ENCODE assay signal across 9 cellular contexts in the genomic region with DNA sequence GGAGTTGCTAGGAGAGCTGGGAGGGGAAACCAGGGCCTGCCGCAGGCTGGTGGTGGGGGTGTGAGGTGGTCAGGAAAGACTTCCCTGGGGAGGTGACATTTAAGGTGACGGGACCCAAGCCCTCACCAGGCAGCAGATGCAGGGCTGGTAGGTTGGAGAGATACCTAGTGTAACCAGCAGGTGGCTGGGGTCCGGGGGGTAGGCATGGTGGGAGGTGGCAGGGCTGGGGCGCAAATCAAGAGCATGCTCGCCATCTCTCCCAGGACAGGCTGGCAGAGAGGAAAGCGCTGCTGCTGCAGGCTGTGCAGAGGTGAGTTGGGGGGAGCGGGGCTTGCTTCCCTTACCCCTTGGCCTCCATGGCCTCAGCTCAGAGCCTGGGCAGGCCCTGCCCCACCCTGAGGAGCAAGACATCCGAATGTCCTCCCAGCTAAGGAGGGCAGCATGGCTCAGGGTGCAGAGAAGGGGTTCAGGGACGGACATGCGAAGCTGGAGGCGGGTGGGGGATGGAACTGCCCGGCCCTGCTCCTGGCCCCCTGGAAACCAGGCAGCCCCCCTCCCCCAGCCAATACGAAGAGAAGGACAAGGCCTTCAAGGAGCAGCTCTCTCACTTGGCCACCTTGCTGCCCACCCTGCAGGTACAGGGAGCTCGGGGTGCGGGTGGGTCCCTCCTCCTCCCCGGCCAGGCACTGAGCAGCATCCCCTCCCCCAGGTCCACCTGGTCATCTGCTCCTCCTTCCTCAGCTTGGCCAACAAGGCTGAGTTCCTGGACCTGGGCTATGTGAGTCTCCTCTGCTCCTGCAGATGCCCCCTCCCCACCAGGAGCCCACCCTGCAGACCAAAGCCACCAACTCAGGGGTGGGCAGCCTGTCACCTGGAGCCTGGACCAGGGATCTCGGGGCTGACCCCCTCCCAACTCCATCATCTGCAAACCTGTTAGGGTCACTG. TPM values are rescaled to one million over a fixed set of nuclear protein-coding genes. Genes with fewer than 3 reads are reported as not detected.
DNase-seq lines count a peak whose midpoint lies in the region; ATAC-seq, FAIRE-seq and TF ChIP-seq lines count a peak whose summit lies in the region.
"Had no signal": no experiment of that assay in that cellular context is flagged by ENCODE, and none has a peak within 500 bp of the region (broad histone marks: within the 10 kb centered on the region; RNA-seq: fewer than 3 reads in every experiment).

No MANE protein-coding gene starts in this region.

- no peaks in the 10 kb centered on the region for H3K36me3 ChIP-seq in CD4-positive, alpha-beta memory T cell (ENCODE audit: insufficient read depth, low read length)
- H3K36me3 ChIP-seq in mesenchymal stem cell (ENCODE audit: control insufficient read depth in 1 of 2, insufficient read depth in 2 of 2, low read depth in 1 of 2, low read length in 2 of 2) (peaks cover 0 to 23% of the 10 kb centered on the region in 2 experiments), SJCRH30 (no peaks in the 10 kb centered on the region)

- H3K18ac ChIP-seq in mesenchymal stem cell (ENCODE audit: low read depth in 1 of 2, low read length in 2 of 2): peak overlapping the region; percentile 18 to 63

- no peaks in the 10 kb centered on the region for H3K27me3 ChIP-seq in CD4-positive, alpha-beta memory T cell (ENCODE audit: insufficient read depth, low read length)
- H3K27me3 ChIP-seq in mesenchymal stem cell (ENCODE audit: control insufficient read depth in 1 of 2, insufficient read depth in 1 of 2, low read length in 2 of 2): peaks cover 0 to 19% of the 10 kb centered on the region in 2 experiments
- 0 out of 2 replicates have a peak, but pooled peaks cover 3% of the 10 kb centered on the region for H3K27me3 ChIP-seq in SJCRH30
- H3K27me3 ChIP-seq in foreskin keratinocyte: no peaks in the 10 kb centered on the region

- no peaks in the 10 kb centered on the region for H3K9me3 ChIP-seq in CD4-positive, alpha-beta memory T cell (ENCODE audit: control insufficient read depth in 1 of 2, low read length in 2 of 2)
- H3K9me3 ChIP-seq in mesenchymal stem cell (ENCODE audit: control insufficient read depth, low read length) (no peaks in the 10 kb centered on the region), SJCRH30 (replicated peaks) (0 out of 2 replicates have a peak, but pooled peaks cover 2% of the 10 kb centered on the region)

- peak overlapping the region; percentile 50 to 74 (median 62) for H3K4me3 Mint-ChIP-seq in CD4-positive, alpha-beta memory T cell

- H2BK120ac ChIP-seq in mesenchymal stem cell (ENCODE audit: low read depth, low read length): no peak overlapping the region

- FAIRE-seq in urothelium cell line (lab: Jason Lieb, UNC): no peak
- FAIRE-seq: RCC 7860 had no signal

- no peaks in the 10 kb centered on the region for H3K79me1 ChIP-seq in mesenchymal stem cell (replicated peaks; ENCODE audit: low read length, poor library complexity, severe bottlenecking)

- TF ChIP-seq CTCF in HFF-Myc (IDR thresholded peaks at IDR 0.05; ENCODE audit: low read depth, low read length, missing control alignments) (peak; percentile 14), foreskin keratinocyte (conservative IDR thresholded peaks at IDR 0.05) (no peak)

- H3K27ac Mint-ChIP-seq in CD4-positive, alpha-beta memory T cell: peak overlapping the region in 1 of 7 donors; percentile 75

- H2BK15ac ChIP-seq in mesenchymal stem cell (ENCODE audit: low read depth, poor library complexity, severe bottlenecking): no peak overlapping the region

- H3K23ac ChIP-seq in mesenchymal stem cell (ENCODE audit: low read length in 2 of 2): no peak overlapping the region

- peak overlapping the region; percentile 49 to 54 for H2BK12ac ChIP-seq in mesenchymal stem cell (ENCODE audit: low read length in 2 of 2)

- peak overlapping the region in 1 of 2 experiments; percentile 93 for H3K14ac ChIP-seq in mesenchymal stem cell (ENCODE audit: low read length in 2 of 2)

- peak overlapping the region; percentile 94 for H4K8ac ChIP-seq in mesenchymal stem cell (ENCODE audit: low read length)

- H3K27ac ChIP-seq in CD4-positive, alpha-beta memory T cell (ENCODE audit: low read depth, low read length): no peak overlapping the region
- no peak overlapping the region for H3K27ac ChIP-seq in mesenchymal stem cell (ENCODE audit: low read length, poor library complexity, severe bottlenecking)
- H3K27ac ChIP-seq in SJCRH30: no peak overlapping the region
- H3K27ac ChIP-seq in foreskin keratinocyte: no peak overlapping the region

- H3K4me1 Mint-ChIP-seq in CD4-positive, alpha-beta memory T cell: peaks cover 2 to 22% (median 7%) of the 10 kb centered on the region in 4 donors

- H4K91ac ChIP-seq in mesenchymal stem cell (ENCODE audit: low read length): peak overlapping the region; percentile 25

- H3K4ac ChIP-seq in mesenchymal stem cell (ENCODE audit: low read depth in 1 of 2, low read length in 2 of 2): peak overlapping the region; percentile 66 to 86

- no peaks in the 10 kb centered on the region for H3K36me3 Mint-ChIP-seq in CD4-positive, alpha-beta memory T cell

- peak overlapping the region; percentile 80 for H3K4me2 ChIP-seq in mesenchymal stem cell (ENCODE audit: low read length, poor library complexity, severe bottlenecking)

- ATAC-seq in foreskin keratinocyte: no peak

- H2BK5ac ChIP-seq in mesenchymal stem cell (ENCODE audit: low read depth, low read length, poor library complexity, severe bottlenecking): no peak overlapping the region

- no peaks in the 10 kb centered on the region for H3K9me3 Mint-ChIP-seq in CD4-positive, alpha-beta memory T cell

- CTCF ChIA-PET in CD4-positive, alpha-beta memory T cell (lab: Charles Lee; ENCODE audit: partially characterized antibody): no interaction called here

- H3K4me3 ChIP-seq in CD4-positive, alpha-beta memory T cell (ENCODE audit: low read length in 2 of 2): no peak overlapping the region
- H3K4me3 ChIP-seq in HFF-Myc (replicated peaks; ENCODE audit: low read depth, low read length) (peak overlapping the region; percentile 63), mesenchymal stem cell (ENCODE audit: insufficient read depth in 1 of 2, low read depth in 1 of 2, low read length in 2 of 2) (peak overlapping the region in 1 of 2 experiments; percentile 68), SJCRH30 (no peak overlapping the region)

- intact Hi-C loops in CD4-positive, alpha-beta memory T cell (cut with micrococcal nuclease): loop anchor here (5.0 kb wide), 1 partner anchor 37 kb away; no protein-coding TSS in a partner anchor

- H2AFZ ChIP-seq in mesenchymal stem cell (ENCODE audit: low read depth, low read length): peak overlapping the region; percentile 89

- peaks cover 22% of the 10 kb centered on the region for H3K4me1 ChIP-seq in CD4-positive, alpha-beta memory T cell (ENCODE audit: insufficient read depth, low read length)
- H3K4me1 ChIP-seq in mesenchymal stem cell (ENCODE audit: control insufficient read depth, insufficient read depth, low read depth, low read length) (peaks cover 33% of the 10 kb centered on the region), SJCRH30 (no peaks in the 10 kb centered on the region), foreskin keratinocyte (no peaks in the 10 kb centered on the region)

- peaks cover 0 to 2% of the 10 kb centered on the region in 2 donors for H3K27me3 Mint-ChIP-seq in CD4-positive, alpha-beta memory T cell

- no peak overlapping the region for H2AK5ac ChIP-seq in mesenchymal stem cell (ENCODE audit: low read length, severe bottlenecking)

- 84% methylated on average over 16 of the region's 17 CpGs for WGBS in mesenchymal stem cell

- H3K9ac ChIP-seq in mesenchymal stem cell (ENCODE audit: low read length): peak overlapping the region; percentile 32

- peak in 3 of 5 donors; percentile 14 to 21 (median 16) for DNase-seq in CD4-positive, alpha-beta memory T cell
- DNase-seq in HFF-Myc (ENCODE audit: extremely low read depth, low read depth) (no peak), mesenchymal stem cell (no peak), SJCRH30 (no peak), urothelium cell line (ENCODE audit: low spot score) (no peak), activated gamma-delta T cell treated with Interleukin-2 at 50 U/mL for 16 hours (no peak), foreskin keratinocyte (no peak)
- DNase-seq in activated naive CD4-positive, alpha-beta T cell treated with anti-CD3 and anti-CD28 coated beads, Interleukin-2, amount 50 U/mL, for 16 hours: peak; percentile 34

- POLR2A ChIA-PET in CD4-positive, alpha-beta memory T cell (lab: Charles Lee; ENCODE audit: partially characterized antibody): interaction anchor here (0.9 kb wide), 1 partner anchor 26 kb away, joined by 3 read pairs; a partner anchor contains a TSS

RNA-seq across cellular contexts. Expression of a gene that starts 4.0 kb away (rescaled TPM):
- total RNA-seq in CD4-positive, alpha-beta memory T cell: 1 to 10 TPM; 8.7 to 9.4 TPM
- polyA plus RNA-seq in CD4-positive, alpha-beta memory T cell: 1 to 10 TPM; 1.7 to 2.0 TPM
- polyA plus RNA-seq in mesenchymal stem cell (2013, experiment 1 of 2): 3.3 TPM
- polyA plus RNA-seq in mesenchymal stem cell (2013, experiment 2 of 2): 3.0 TPM
- total RNA-seq in SJCRH30 (2014; rRNA removed; shearing (Covaris generic)): not detected in 2 replicates
- 7.1 and 7.7 TPM in 2 replicates for total RNA-seq in foreskin keratinocyte
- polyA plus RNA-seq in foreskin keratinocyte: 3.0 and 3.1 TPM in 2 replicates

RNA-seq across cellular contexts. Expression of a gene that starts 10.5 kb away (rescaled TPM):
- 100 to 1,000 TPM; 491 to 503 TPM for total RNA-seq in CD4-positive, alpha-beta memory T cell
- polyA plus RNA-seq in CD4-positive, alpha-beta memory T cell: 100 to 1,000 TPM; 215 to 259 TPM
- 897 TPM for polyA plus RNA-seq in mesenchymal stem cell (2013, experiment 1 of 2)
- 851 TPM for polyA plus RNA-seq in mesenchymal stem cell (2013, experiment 2 of 2)
- 606 and 680 TPM in 2 replicates for total RNA-seq in SJCRH30 (2014; rRNA removed; shearing (Covaris generic))
- total RNA-seq in foreskin keratinocyte: 337 and 358 TPM in 2 replicates
- 682 and 724 TPM in 2 replicates for polyA plus RNA-seq in foreskin keratinocyte

RNA-seq across cellular contexts. Expression of a gene that starts 25.8 kb away (rescaled TPM):
- total RNA-seq in CD4-positive, alpha-beta memory T cell: 10 to 100 TPM; 19.6 to 23.1 TPM
- 10 to 100 TPM; 16.1 to 21.3 TPM for polyA plus RNA-seq in CD4-positive, alpha-beta memory T cell
- polyA plus RNA-seq in mesenchymal stem cell (2013, experiment 1 of 2): 52.7 TPM
- 52.5 TPM for polyA plus RNA-seq in mesenchymal stem cell (2013, experiment 2 of 2)
- total RNA-seq in SJCRH30 (2014; rRNA removed; shearing (Covaris generic)): 109 and 111 TPM in 2 replicates
- total RNA-seq in foreskin keratinocyte: 70.0 and 91.0 TPM in 2 replicates
- 37.8 and 53.7 TPM in 2 replicates for polyA plus RNA-seq in foreskin keratinocyte

RNA-seq across cellular contexts. Expression of a gene that starts 29.8 kb away (rescaled TPM):
- total RNA-seq in CD4-positive, alpha-beta memory T cell: under 1 TPM; 0.06 to 0.17 TPM
- polyA plus RNA-seq in CD4-positive, alpha-beta memory T cell: not detected
- polyA plus RNA-seq in mesenchymal stem cell (2013, experiment 1 of 2): 0.22 TPM
- polyA plus RNA-seq in mesenchymal stem cell (2013, experiment 2 of 2): 0.04 TPM
- 0.05 and 0.06 TPM in 2 replicates for total RNA-seq in SJCRH30 (2014; rRNA removed; shearing (Covaris generic))
- total RNA-seq in foreskin keratinocyte: 0.04 and 0.10 TPM in 2 replicates
- 0.01 and 0.06 TPM in 2 replicates for polyA plus RNA-seq in foreskin keratinocyte

RNA-seq across cellular contexts. Expression of a gene that starts 34.0 kb away (rescaled TPM):
- not detected for total RNA-seq in CD4-positive, alpha-beta memory T cell
- not detected for polyA plus RNA-seq in CD4-positive, alpha-beta memory T cell
- not detected for polyA plus RNA-seq in mesenchymal stem cell (2013, experiment 1 of 2)
- not detected for polyA plus RNA-seq in mesenchymal stem cell (2013, experiment 2 of 2)
- not detected in 2 replicates for total RNA-seq in SJCRH30 (2014; rRNA removed; shearing (Covaris generic))
- not detected in 2 replicates for total RNA-seq in foreskin keratinocyte
- not detected in 2 replicates for polyA plus RNA-seq in foreskin keratinocyte

Comparison
In these comparisons a context has a peak if more than half of its experiments do, and no peak if none do; other contexts are left out.
1. DNase-seq: peak in CD4-positive, alpha-beta memory T cell (3 of 5) and activated naive CD4-positive, alpha-beta T cell treated with anti-CD3 and anti-CD28 coated beads, Interleukin-2, amount 50 U/mL, for 16 hours (single experiment); none in HFF-Myc (single experiment), mesenchymal stem cell (single experiment), SJCRH30 (0 of 2), urothelium cell line (single experiment), activated gamma-delta T cell treated with Interleukin-2 at 50 U/mL for 16 hours (single experiment) and foreskin keratinocyte (0 of 2).